1 cellular context compared by ENCODE assay signal in genomic region chr17:14387036-14387435, GRCh38.
TF ChIP-seq lines count a peak whose summit lies in the region.

No MANE protein-coding gene starts in this region.

TF ChIP-seq in H1, 55 proteins besides CTCF, POLR2A, EP300 and RAD21 (continued from another document):
- TF ChIP-seq CHD7 (IDR thresholded peaks at IDR 0.05; ENCODE audit: insufficient replicate concordance, low read length) (no peak), CHD2 (IDR thresholded peaks at IDR 0.05; ENCODE audit: low read length) (no peak)
- TF ChIP-seq, protein P1, sequence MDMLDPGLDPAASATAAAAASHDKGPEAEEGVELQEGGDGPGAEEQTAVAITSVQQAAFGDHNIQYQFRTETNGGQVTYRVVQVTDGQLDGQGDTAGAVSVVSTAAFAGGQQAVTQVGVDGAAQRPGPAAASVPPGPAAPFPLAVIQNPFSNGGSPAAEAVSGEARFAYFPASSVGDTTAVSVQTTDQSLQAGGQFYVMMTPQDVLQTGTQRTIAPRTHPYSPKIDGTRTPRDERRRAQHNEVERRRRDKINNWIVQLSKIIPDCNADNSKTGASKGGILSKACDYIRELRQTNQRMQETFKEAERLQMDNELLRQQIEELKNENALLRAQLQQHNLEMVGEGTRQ (IDR thresholded peaks at IDR 0.05; ENCODE audit: low read length): no peak
- TF ChIP-seq, protein P2, sequence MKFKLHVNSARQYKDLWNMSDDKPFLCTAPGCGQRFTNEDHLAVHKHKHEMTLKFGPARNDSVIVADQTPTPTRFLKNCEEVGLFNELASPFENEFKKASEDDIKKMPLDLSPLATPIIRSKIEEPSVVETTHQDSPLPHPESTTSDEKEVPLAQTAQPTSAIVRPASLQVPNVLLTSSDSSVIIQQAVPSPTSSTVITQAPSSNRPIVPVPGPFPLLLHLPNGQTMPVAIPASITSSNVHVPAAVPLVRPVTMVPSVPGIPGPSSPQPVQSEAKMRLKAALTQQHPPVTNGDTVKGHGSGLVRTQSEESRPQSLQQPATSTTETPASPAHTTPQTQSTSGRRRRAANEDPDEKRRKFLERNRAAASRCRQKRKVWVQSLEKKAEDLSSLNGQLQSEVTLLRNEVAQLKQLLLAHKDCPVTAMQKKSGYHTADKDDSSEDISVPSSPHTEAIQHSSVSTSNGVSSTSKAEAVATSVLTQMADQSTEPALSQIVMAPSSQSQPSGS (IDR thresholded peaks at IDR 0.05; ENCODE audit: low read length): no peak
TF ChIP-seq in H1: peak in this region for 0.
